ENCODE assay signal across 29 cellular contexts in genomic region chr17:69348441-69348840, GRCh38.
"Had no signal": no experiment of that assay in that cellular context is flagged by ENCODE, and none has a peak within 500 bp of the region (broad histone marks: within the 10 kb centered on the region; RNA-seq: fewer than 3 reads in every experiment).

No MANE protein-coding gene starts in this region.

- DNase-seq: activated CD4-positive, alpha-beta T cell treated with anti-CD3 and anti-CD28 coated beads for 4 hours; activated CD4-positive, alpha-beta T cell treated with anti-CD3 and anti-CD28 coated beads, Interleukin-2, amount 50 U/mL, for 4 hours; activated CD8-positive, alpha-beta memory T cell treated with anti-CD3 and anti-CD28 coated beads for 24 hours; activated effector memory CD4-positive, alpha-beta T cell treated with anti-CD3 and anti-CD28 coated beads, Interleukin-2, amount 50 U/mL, for 16 hours; activated naive CD4-positive, alpha-beta T cell treated with anti-CD3 and anti-CD28 coated beads for 36 hours; activated naive CD8-positive, alpha-beta T cell treated with anti-CD3 and anti-CD28 coated beads for 36 hours; activated T-cell treated with anti-CD3 and anti-CD28 coated beads, Interleukin-2, amount 50 U/mL, for 1 hour; adrenal gland; aorta; body of pancreas; cerebellar nuclear complex; colonic mucosa; effector CD8-positive, alpha-beta T cell; esophagus squamous epithelium; foreskin melanocyte; left cardiac atrium; left ventricle myocardium superior; mammary epithelial cell; nephron progenitor cell; stimulated activated CD4-positive, alpha-beta T cell treated with anti-CD3 and anti-CD28 coated beads, Interleukin-15, amount 100 ng/mL, for 24 hours; stimulated activated CD4-positive, alpha-beta T cell treated with anti-CD3 and anti-CD28 coated beads, Interleukin-2, amount 100 ng/mL, for 24 hours; stimulated activated naive B cell treated with anti-CD40 and anti-IgM and Interleukin-4, amounts not matched to agents 10 μg/mL and 1 μg/mL and 100 μg/mL, for 72 hours; T-helper 9 cell; tibial artery had no signal

- H3K4me1 Mint-ChIP-seq: activated naive CD8-positive, alpha-beta T cell treated with anti-CD3 and anti-CD28 coated beads for 36 hours; stimulated activated naive B cell treated with anti-CD40 and anti-IgM and Interleukin-4, amounts not matched to agents 10 μg/mL and 1 μg/mL and 100 μg/mL, for 72 hours had no signal

- H3K9me3 Mint-ChIP-seq: activated naive CD4-positive, alpha-beta T cell treated with anti-CD3 and anti-CD28 coated beads for 36 hours; activated naive CD8-positive, alpha-beta T cell treated with anti-CD3 and anti-CD28 coated beads for 36 hours; activated T-helper 1 cell treated with anti-CD3 and anti-CD28 coated beads, Interleukin-12 subunit alpha, Interleukin-12 subunit beta, Interleukin-2, Interleukin-4 antibody, amounts not matched to agents 30 ng/mL and 10 ng/mL and 1 ng/mL, durations not matched to agents 14 hours and 24 hours and 36 hours had no signal

- H3K27ac Mint-ChIP-seq: activated naive CD4-positive, alpha-beta T cell treated with anti-CD3 and anti-CD28 coated beads for 36 hours; activated naive CD8-positive, alpha-beta T cell treated with anti-CD3 and anti-CD28 coated beads for 36 hours; activated T-helper 1 cell treated with anti-CD3 and anti-CD28 coated beads, Interleukin-12 subunit alpha, Interleukin-12 subunit beta, Interleukin-2, Interleukin-4 antibody, amounts not matched to agents 30 ng/mL and 10 ng/mL and 1 ng/mL, durations not matched to agents 14 hours and 24 hours and 36 hours; stimulated activated naive B cell treated with anti-CD40 and anti-IgM and Interleukin-4, amounts not matched to agents 10 μg/mL and 1 μg/mL and 100 μg/mL, for 72 hours had no signal

- H3K36me3 ChIP-seq: adrenal gland, colonic mucosa, esophagus squamous epithelium, neutrophil, prostate gland, suprapubic skin, tibial artery had no signal

- H3K9me3 ChIP-seq: adrenal gland, body of pancreas, colonic mucosa, esophagus squamous epithelium, neutrophil, prostate gland, suprapubic skin, tibial artery had no signal

- H3K4me1 ChIP-seq: adrenal gland, colonic mucosa, esophagus squamous epithelium, prostate gland, suprapubic skin, tibial artery had no signal

- H3K27ac ChIP-seq: adrenal gland, body of pancreas, colonic mucosa, epithelial cell of prostate, esophagus squamous epithelium, neutrophil, prostate gland, suprapubic skin, tibial artery had no signal

- H3K36me3 Mint-ChIP-seq: activated naive CD8-positive, alpha-beta T cell treated with anti-CD3 and anti-CD28 coated beads for 36 hours; stimulated activated naive B cell treated with anti-CD40 and anti-IgM and Interleukin-4, amounts not matched to agents 10 μg/mL and 1 μg/mL and 100 μg/mL, for 72 hours had no signal

- H3K27me3 ChIP-seq: adrenal gland, body of pancreas, colonic mucosa, esophagus squamous epithelium, suprapubic skin, tibial artery had no signal

- ATAC-seq: body of pancreas; left cardiac atrium; left ventricle myocardium superior; stimulated activated naive B cell treated with anti-CD40 and anti-IgM and Interleukin-4, amounts not matched to agents 10 μg/mL and 1 μg/mL and 100 μg/mL, for 72 hours had no signal

- H3K4me3 ChIP-seq: adrenal gland, body of pancreas, colonic mucosa, esophagus squamous epithelium, prostate gland, suprapubic skin, tibial artery had no signal

- H3K4me3 Mint-ChIP-seq: activated naive CD4-positive, alpha-beta T cell treated with anti-CD3 and anti-CD28 coated beads for 36 hours; activated naive CD8-positive, alpha-beta T cell treated with anti-CD3 and anti-CD28 coated beads for 36 hours; activated T-helper 1 cell treated with anti-CD3 and anti-CD28 coated beads, Interleukin-12 subunit alpha, Interleukin-12 subunit beta, Interleukin-2, Interleukin-4 antibody, amounts not matched to agents 30 ng/mL and 10 ng/mL and 1 ng/mL, durations not matched to agents 14 hours and 24 hours and 36 hours; nephron progenitor cell; stimulated activated naive B cell treated with anti-CD40 and anti-IgM and Interleukin-4, amounts not matched to agents 10 μg/mL and 1 μg/mL and 100 μg/mL, for 72 hours had no signal
